ENCODE assay signal across 7 cellular contexts in the genomic region with DNA sequence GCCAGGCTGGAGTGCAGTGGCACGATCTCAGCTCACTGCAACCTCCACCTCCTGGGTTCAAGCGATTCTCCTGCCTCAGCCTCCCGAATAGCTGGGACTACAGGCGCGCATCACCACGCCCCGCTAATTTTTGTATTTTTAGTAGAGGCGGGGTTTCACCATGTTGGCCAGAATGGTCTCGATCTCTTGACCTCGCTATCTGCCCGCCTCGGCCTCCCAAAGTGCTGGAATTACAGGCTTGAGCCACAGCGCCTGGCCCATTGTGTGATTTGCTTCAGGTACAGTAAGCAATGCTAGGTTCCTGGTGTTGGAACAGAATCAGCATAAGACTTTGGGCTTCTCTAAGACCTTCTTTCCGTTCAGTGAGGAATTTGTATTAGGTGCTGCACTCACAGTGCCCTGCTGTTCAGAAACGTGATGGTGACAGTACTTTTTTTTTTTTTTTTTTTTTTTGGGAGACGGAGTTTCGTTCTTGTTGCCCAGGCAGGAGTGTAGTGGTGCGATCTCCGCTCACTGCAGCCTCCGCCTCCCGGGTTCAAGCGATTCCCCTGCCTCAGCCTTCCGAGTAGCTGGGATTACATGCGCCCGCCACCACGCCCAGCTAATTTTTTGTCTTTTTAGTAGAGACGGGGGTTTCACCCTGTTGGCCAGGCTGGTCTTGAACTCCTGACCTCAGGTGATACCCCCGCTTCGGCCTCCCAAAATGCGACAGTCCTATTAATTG. TPM values are rescaled to one million over a fixed set of nuclear protein-coding genes. Genes with fewer than 3 reads are reported as not detected.
A peak's percentile ranks its signal among the peaks of the same experiment; 100 is the strongest.
DNase-seq lines count a peak whose midpoint lies in the region; ATAC-seq and TF ChIP-seq lines count a peak whose summit lies in the region.
"Not testable (repeated sequence)": the region's sequence is repeated elsewhere in the genome, so short reads cannot be mapped to it uniquely, and the experiment has no call there.

No MANE protein-coding gene starts in this region.

- peak; percentile 11 for DNase-seq in RPMI7951 (ENCODE audit: low read depth)
- DNase-seq in activated naive CD8-positive, alpha-beta T cell treated with anti-CD3 and anti-CD28 coated beads, Interleukin-2, amount 10 ng/mL, durations not matched to agents 7 days and 5 days; epithelial cell of proximal tubule (ENCODE audit: low read depth); right lobe of liver: not testable (repeated sequence)

- TF ChIP-seq POLR2A in right lobe of liver (IDR thresholded peaks at IDR 0.05), result not testable (repeated sequence)

- H3K36me3 Mint-ChIP-seq in activated naive CD8-positive, alpha-beta T cell treated with anti-CD3 and anti-CD28 coated beads, Interleukin-2, amount 10 ng/mL, durations not matched to agents 7 days and 5 days, result peaks cover 19% of the 10 kb centered on the region

- H3K27me3 ChIP-seq in right lobe of liver; rectal smooth muscle tissue (ENCODE audit: control insufficient read depth, insufficient read depth, low read length): not testable (repeated sequence)

- ATAC-seq in HG03457 (IDR thresholded peaks at IDR 0.05; ENCODE audit: unreplicated experiment) (peak; percentile 3), right lobe of liver (peak in 2 of 4 donors; percentile 1 to 2)
- not testable (repeated sequence) for ATAC-seq in activated naive CD8-positive, alpha-beta T cell treated with anti-CD3 and anti-CD28 coated beads, Interleukin-2, amount 10 ng/mL, durations not matched to agents 7 days and 5 days (ENCODE audit: low read depth)

- H3K4me3 Mint-ChIP-seq in activated naive CD8-positive, alpha-beta T cell treated with anti-CD3 and anti-CD28 coated beads, Interleukin-2, amount 10 ng/mL, durations not matched to agents 7 days and 5 days, result peak overlapping the region; percentile 100

- peaks cover 22% of the 10 kb centered on the region for H3K4me1 Mint-ChIP-seq in activated naive CD8-positive, alpha-beta T cell treated with anti-CD3 and anti-CD28 coated beads, Interleukin-2, amount 10 ng/mL, durations not matched to agents 7 days and 5 days

- H3K9ac ChIP-seq in rectal smooth muscle tissue (ENCODE audit: low read length), result not testable (repeated sequence)

- peak overlapping the region; percentile 35 to 78 (median 67) for H3K27ac ChIP-seq in right lobe of liver
- not testable (repeated sequence) for H3K27ac ChIP-seq in rectal smooth muscle tissue (ENCODE audit: low read depth, low read length)

- not testable (repeated sequence) for H3K9me3 Mint-ChIP-seq in activated naive CD8-positive, alpha-beta T cell treated with anti-CD3 and anti-CD28 coated beads, Interleukin-2, amount 10 ng/mL, durations not matched to agents 7 days and 5 days

- H3K9me3 ChIP-seq in right lobe of liver, result not testable (repeated sequence)

- TF ChIP-seq CTCF in GM12875 (IDR thresholded peaks at IDR 0.05; ENCODE audit: borderline replicate concordance, insufficient read depth, low read depth, low read length); epithelial cell of proximal tubule (conservative IDR thresholded peaks at IDR 0.05; ENCODE audit: low read depth, low read length); right lobe of liver (IDR thresholded peaks at IDR 0.05): not testable (repeated sequence)

- POLR2A ChIA-PET in activated naive CD8-positive, alpha-beta T cell treated with anti-CD3 and anti-CD28 coated beads, Interleukin-2, amount 10 ng/mL, durations not matched to agents 7 days and 5 days (lab: Charles Lee), result interaction anchor here (0.7 to 7.4 kb wide), 5 partner anchors 10 to 1125 kb away, joined by 7 to 95 read pairs (median 10); a partner anchor contains a TSS

- H3K4me1 ChIP-seq in right lobe of liver; rectal smooth muscle tissue (ENCODE audit: control insufficient read depth, insufficient read depth, low read length): not testable (repeated sequence)

- H3K4me3 ChIP-seq in GM12875 (ENCODE audit: low read depth, low read length), result peak overlapping the region; percentile 76
- peak overlapping the region; percentile 74 for H3K4me3 ChIP-seq in epithelial cell of proximal tubule (ENCODE audit: low read depth, low read length)
- peak overlapping the region; percentile 65 to 92 (median 72) for H3K4me3 ChIP-seq in right lobe of liver
- H3K4me3 ChIP-seq in rectal smooth muscle tissue (ENCODE audit: low read length), result peak overlapping the region; percentile 93

- 40% methylated on average over 23 of the region's 30 CpGs for WGBS in right lobe of liver (ENCODE audit: insufficient coverage, low coverage, low lambda C conversion rate, missing lambda C conversion rate)

- peak overlapping the region; percentile 100 for H3K27ac Mint-ChIP-seq in activated naive CD8-positive, alpha-beta T cell treated with anti-CD3 and anti-CD28 coated beads, Interleukin-2, amount 10 ng/mL, durations not matched to agents 7 days and 5 days

- not testable (repeated sequence) for H3K36me3 ChIP-seq in right lobe of liver; rectal smooth muscle tissue (ENCODE audit: control insufficient read depth, insufficient read depth, low read length)

- intact Hi-C loops in right lobe of liver (cut with DNase I), result not testable (repeated sequence)

- H3K27me3 Mint-ChIP-seq in activated naive CD8-positive, alpha-beta T cell treated with anti-CD3 and anti-CD28 coated beads, Interleukin-2, amount 10 ng/mL, durations not matched to agents 7 days and 5 days, result not testable (repeated sequence)

RNA-seq across cellular contexts. Expression of a gene that starts 0.6 kb away (rescaled TPM):
- total RNA-seq in RPMI7951 (2014; rRNA removed; shearing (Covaris generic)), result 30.2 and 30.6 TPM in 2 replicates
- total RNA-seq in activated naive CD8-positive, alpha-beta T cell treated with anti-CD3 and anti-CD28 coated beads, Interleukin-2, amount 10 ng/mL, durations not matched to agents 7 days and 5 days, result 10 to 100 TPM; 74.6 to 75.1 TPM
- total RNA-seq in epithelial cell of proximal tubule (29.4 and 54.3 TPM in 2 replicates), right lobe of liver (10 to 100 TPM in 3 of 6 experiments, 1 to 10 TPM in 3; 3.5 to 16.3 (median 9.4) TPM)

RNA-seq across cellular contexts. Expression of a gene that starts 11.1 kb away (rescaled TPM):
- total RNA-seq in RPMI7951 (2014; rRNA removed; shearing (Covaris generic)), result 13.9 and 17.1 TPM in 2 replicates
- total RNA-seq in activated naive CD8-positive, alpha-beta T cell treated with anti-CD3 and anti-CD28 coated beads, Interleukin-2, amount 10 ng/mL, durations not matched to agents 7 days and 5 days, result 10 to 100 TPM; 24.3 to 26.1 TPM
- total RNA-seq in epithelial cell of proximal tubule (10.3 and 12.3 TPM in 2 replicates), right lobe of liver (10 to 100 TPM in 1 of 6 experiments, 1 to 10 TPM in 5; 4.9 to 10.3 (median 6.5) TPM)
